In the genomic region with DNA sequence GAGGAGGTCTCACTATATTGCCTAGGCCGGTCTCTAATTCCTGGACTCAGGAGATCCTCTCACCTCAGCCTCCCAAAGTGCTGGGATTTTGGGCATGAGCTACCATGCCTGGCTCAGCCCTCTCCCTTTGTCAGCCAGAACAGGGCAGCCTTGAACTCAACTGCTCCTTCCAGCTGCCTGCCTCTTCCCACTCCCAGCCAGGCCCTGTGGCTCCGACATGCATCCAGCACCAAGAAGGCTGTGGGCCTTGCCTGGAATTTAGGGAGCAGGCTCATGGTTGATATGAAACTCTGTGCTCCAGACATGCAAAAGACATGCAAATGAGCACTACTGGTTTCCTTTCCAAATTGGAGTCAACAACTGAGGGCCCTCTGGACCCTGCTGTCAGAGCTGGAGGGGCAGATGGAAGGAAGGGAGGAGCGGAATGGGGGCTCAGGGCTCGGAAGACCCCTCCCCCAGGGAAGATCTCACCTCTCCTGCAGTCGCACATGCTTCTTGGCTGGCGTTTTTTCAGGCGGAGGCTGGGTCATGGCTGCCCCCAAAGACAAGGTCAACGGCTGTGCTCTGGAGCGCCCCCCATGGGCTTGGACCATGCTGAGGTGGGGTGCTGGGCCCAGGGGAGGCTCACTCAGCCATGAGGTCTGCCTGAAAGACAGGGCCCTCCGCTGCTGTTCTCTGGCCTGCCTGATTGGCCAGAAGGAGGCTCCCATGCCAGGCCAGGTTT, we compare ENCODE assay signal across 10 cellular contexts. TPM values are rescaled to one million over a fixed set of nuclear protein-coding genes. Genes with fewer than 3 reads are reported as not detected.
DNase-seq lines count a peak whose midpoint lies in the region; TF ChIP-seq lines count a peak whose summit lies in the region.
"Had no signal": no experiment of that assay in that cellular context is flagged by ENCODE, and none has a peak within 500 bp of the region (broad histone marks: within the 10 kb centered on the region; RNA-seq: fewer than 3 reads in every experiment).

No MANE protein-coding gene starts in this region.

- peaks cover 5% of the 10 kb centered on the region; the same call in 1 of the 2 replicates for H3K36me3 ChIP-seq in Karpas-422 (ENCODE audit: insufficient read depth, low read length)
- H3K36me3 ChIP-seq: ascending aorta, right atrium auricular region had no signal

- H3K4me3 ChIP-seq in Karpas-422 (ENCODE audit: low read length), result peak overlapping the region; percentile 82
- H3K4me3 ChIP-seq: right atrium auricular region had no signal

- no peak overlapping the region for H3K27ac Mint-ChIP-seq in nephron progenitor cell

- H3K79me2 ChIP-seq in Karpas-422 (ENCODE audit: low read length), result 0 out of 2 replicates have a peak, but pooled peaks cover 4% of the 10 kb centered on the region

- no peaks in the 10 kb centered on the region for H3K36me3 Mint-ChIP-seq in nephron progenitor cell (ENCODE audit: low read depth)

- H3K4me2 ChIP-seq in Karpas-422 (ENCODE audit: low read depth, low read length, poor library complexity, severe bottlenecking), result peak overlapping the region; percentile 90

- intact Hi-C loops in posterior vena cava (cut with DNase I), result no loop called here

- H3K27me3 ChIP-seq in Karpas-422 (ENCODE audit: low read length), result no peaks in the 10 kb centered on the region
- H3K27me3 ChIP-seq: ascending aorta, right atrium auricular region had no signal

- no peaks in the 10 kb centered on the region for H3K9me2 ChIP-seq in Karpas-422 (replicated peaks; ENCODE audit: insufficient read depth, low read length)

- H3K27me3 Mint-ChIP-seq in nephron progenitor cell (ENCODE audit: low read depth, poor library complexity), result peaks cover 11% of the 10 kb centered on the region

- in situ Hi-C loops in ACHN (cut with HindIII; ENCODE audit: low pct_ligation_motif_present, low pct_unique_long_range_greater_than_20kb, low sequenced_read_pairs), result no loop called here

- no peaks in the 10 kb centered on the region for H4K20me1 ChIP-seq in Karpas-422 (ENCODE audit: insufficient read depth, low read depth, low read length)

- peaks cover 63% of the 10 kb centered on the region for H3K4me1 ChIP-seq in Karpas-422 (ENCODE audit: low read length)

- DNase-seq in Karpas-422 (peak; percentile 75), nephron progenitor cell (no peak), posterior vena cava (ENCODE audit: low spot score) (no peak), NCI-H1930 (lab: John Stamatoyannopoulos, UW) (no peak), ACHN (no peak), DMS79 (lab: John Stamatoyannopoulos, UW) (no peak)
- DNase-seq in activated T-cell treated with anti-CD3 and anti-CD28 coated beads, Interleukin-2, amount 50 U/mL, for 1 hour, result peak; percentile 37

- peak overlapping the region; percentile 85 for H3K9ac ChIP-seq in Karpas-422 (ENCODE audit: low read length)

- TF ChIP-seq CTCF in GM12873 (IDR thresholded peaks at IDR 0.05; ENCODE audit: insufficient read depth, low read depth, low read length, missing control alignments) (peak; percentile 61), nephron progenitor cell (IDR thresholded peaks at IDR 0.05) (no peak)

- H3K27ac ChIP-seq in Karpas-422 (ENCODE audit: low read length), result peak overlapping the region; percentile 91
- H3K27ac ChIP-seq: ascending aorta, right atrium auricular region had no signal

- no peak overlapping the region; the same call in 1 of the 2 replicates for H2AFZ ChIP-seq in Karpas-422 (ENCODE audit: low read length)

- no peaks in the 10 kb centered on the region for H3K9me3 Mint-ChIP-seq in nephron progenitor cell

- peak overlapping the region; percentile 21 for H3K4me3 Mint-ChIP-seq in nephron progenitor cell

- H3K4me1 Mint-ChIP-seq in nephron progenitor cell, result peaks cover 79% of the 10 kb centered on the region

- no peaks in the 10 kb centered on the region for H3K9me3 ChIP-seq in Karpas-422 (ENCODE audit: low read length)
- H3K9me3 ChIP-seq: ascending aorta, right atrium auricular region had no signal

RNA-seq across cellular contexts. Expression of a gene that starts 1.4 kb away (rescaled TPM):
- 33.4 and 39.2 TPM in 2 replicates for total RNA-seq in Karpas-422 (2014; rRNA removed; shearing (Covaris generic); ENCODE audit: low replicate concordance)
- 1 to 10 TPM; 1.2 to 2.2 TPM for total RNA-seq in posterior vena cava
- total RNA-seq: ascending aorta had no signal

RNA-seq across cellular contexts. Expression of a gene that starts 14.4 kb away (rescaled TPM):
- total RNA-seq in Karpas-422 (2014; rRNA removed; shearing (Covaris generic); ENCODE audit: low replicate concordance), result 26.7 and 44.9 TPM in 2 replicates
- total RNA-seq in posterior vena cava, result 10 to 100 TPM; 85.6 to 94.1 TPM

RNA-seq across cellular contexts. Expression of a gene that starts 34.6 kb away (rescaled TPM):
- total RNA-seq in Karpas-422 (2014; rRNA removed; shearing (Covaris generic); ENCODE audit: low replicate concordance), result not detected in 2 replicates
- under 1 TPM; 0.28 to 0.43 TPM for total RNA-seq in posterior vena cava

RNA-seq across cellular contexts. Expression of a gene that starts 36.3 kb away (rescaled TPM):
- total RNA-seq in Karpas-422 (2014; rRNA removed; shearing (Covaris generic); ENCODE audit: low replicate concordance), result not detected in 2 replicates
- total RNA-seq in posterior vena cava, result under 1 TPM in 1 of 2 donors, not detected in 1; 0.09 TPM
- total RNA-seq: ascending aorta had no signal

Comparison
In these comparisons a context has a peak if more than half of its experiments do, and no peak if none do; other contexts are left out.
1. DNase-seq: peak in Karpas-422 (single experiment) and activated T-cell treated with anti-CD3 and anti-CD28 coated beads, Interleukin-2, amount 50 U/mL, for 1 hour (single experiment); none in nephron progenitor cell (single experiment), posterior vena cava (single experiment), NCI-H1930 (0 of 2), ACHN (single experiment) and DMS79 (single experiment).
2. RNA of a gene that starts 1.4 kb away (total RNA-seq): 33.4 to 39.2 TPM in Karpas-422; 1.2 to 2.2 TPM in posterior vena cava; every median in the first group is over 10 times any median in the second.